In the genomic region with DNA sequence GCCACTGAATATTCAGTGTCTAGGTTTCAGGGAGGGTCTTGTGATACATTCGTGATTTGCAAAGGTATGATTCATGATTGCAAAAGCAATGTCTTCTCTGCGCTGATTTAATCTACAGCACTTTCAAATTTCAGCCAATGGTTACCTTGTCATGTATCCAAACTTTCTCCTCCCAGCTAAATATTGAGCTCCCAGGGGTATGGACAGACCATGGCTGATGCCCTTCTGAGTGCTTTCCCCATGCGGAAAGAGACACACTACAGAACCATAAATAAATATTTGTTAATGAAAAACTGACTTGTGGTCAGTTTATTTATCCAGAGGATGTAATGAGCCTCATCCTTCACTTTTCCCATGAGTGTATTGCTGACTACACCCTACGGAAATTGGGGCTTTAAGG, we compare ENCODE assay signal across 29 cellular contexts. TPM values are rescaled to one million over a fixed set of nuclear protein-coding genes. Genes with fewer than 3 reads are reported as not detected.
"Had no signal": no experiment of that assay in that cellular context is flagged by ENCODE, and none has a peak within 500 bp of the region (broad histone marks: within the 10 kb centered on the region; RNA-seq: fewer than 3 reads in every experiment).

No MANE protein-coding gene starts in this region.

- H3K4me3 ChIP-seq: neural progenitor cell, ovary, psoas muscle, right lobe of liver, sigmoid colon, stomach, thoracic aorta, thyroid gland, tibial nerve, upper lobe of left lung, vagina had no signal

- H3K4me1 Mint-ChIP-seq: stimulated activated effector memory CD8-positive, alpha-beta T cell treated with anti-CD3 and anti-CD28 coated beads, Interleukin-12 subunit alpha, Interleukin-12 subunit beta, amount 100 ng/mL, for 72 hours; stimulated activated naive B cell treated with anti-CD40 and anti-IgM and Interleukin-4, amounts not matched to agents 10 μg/mL and 1 μg/mL and 100 μg/mL, for 72 hours had no signal

- H3K9me3 Mint-ChIP-seq: natural killer cell treated with Interleukin-12 subunit alpha and Interleukin-12 subunit beta and Interleukin-15 and Interleukin-18, amount 100 ng/mL, for 72 hours; neural progenitor cell; stimulated activated naive B cell treated with anti-CD40 and anti-IgM and Interleukin-4, amounts not matched to agents 10 μg/mL and 1 μg/mL and 100 μg/mL, for 72 hours; stimulated activated naive CD8-positive, alpha-beta T cell treated with anti-CD3 and anti-CD28 coated beads, Interleukin-15, Interleukin-2, amounts not matched to agents 100 ng/mL and 50 ng/mL, for 24 hours had no signal

- H3K4me3 Mint-ChIP-seq: natural killer cell treated with Interleukin-12 subunit alpha and Interleukin-12 subunit beta and Interleukin-15 and Interleukin-18, amount 100 ng/mL, for 72 hours; neural progenitor cell; stimulated activated effector memory CD8-positive, alpha-beta T cell treated with anti-CD3 and anti-CD28 coated beads, Interleukin-12 subunit alpha, Interleukin-12 subunit beta, amount 100 ng/mL, for 72 hours; stimulated activated naive B cell treated with anti-CD40 and anti-IgM and Interleukin-4, amounts not matched to agents 10 μg/mL and 1 μg/mL and 100 μg/mL, for 72 hours; stimulated activated naive CD8-positive, alpha-beta T cell treated with anti-CD3 and anti-CD28 coated beads, Interleukin-15, Interleukin-2, amounts not matched to agents 100 ng/mL and 50 ng/mL, for 24 hours had no signal

- H3K36me3 Mint-ChIP-seq: natural killer cell treated with Interleukin-12 subunit alpha and Interleukin-12 subunit beta and Interleukin-15 and Interleukin-18, amount 100 ng/mL, for 72 hours; neural progenitor cell; stimulated activated effector memory CD8-positive, alpha-beta T cell treated with anti-CD3 and anti-CD28 coated beads, Interleukin-12 subunit alpha, Interleukin-12 subunit beta, amount 100 ng/mL, for 72 hours; stimulated activated naive B cell treated with anti-CD40 and anti-IgM and Interleukin-4, amounts not matched to agents 10 μg/mL and 1 μg/mL and 100 μg/mL, for 72 hours had no signal

- H3K9me3 ChIP-seq: ovary, psoas muscle, right lobe of liver, stomach, thoracic aorta, thyroid gland, tibial nerve, upper lobe of left lung, vagina had no signal

- H3K27ac Mint-ChIP-seq: natural killer cell treated with Interleukin-12 subunit alpha and Interleukin-12 subunit beta and Interleukin-15 and Interleukin-18, amount 100 ng/mL, for 72 hours; neural progenitor cell; progenitor cell of endocrine pancreas; stimulated activated effector memory CD8-positive, alpha-beta T cell treated with anti-CD3 and anti-CD28 coated beads, Interleukin-12 subunit alpha, Interleukin-12 subunit beta, amount 100 ng/mL, for 72 hours; stimulated activated naive B cell treated with anti-CD40 and anti-IgM and Interleukin-4, amounts not matched to agents 10 μg/mL and 1 μg/mL and 100 μg/mL, for 72 hours; stimulated activated naive CD8-positive, alpha-beta T cell treated with anti-CD3 and anti-CD28 coated beads, Interleukin-15, Interleukin-2, amounts not matched to agents 100 ng/mL and 50 ng/mL, for 24 hours had no signal

- H3K27me3 ChIP-seq: neural progenitor cell, ovary, right lobe of liver, sigmoid colon, thyroid gland, tibial nerve, upper lobe of left lung, vagina had no signal

- H3K27ac ChIP-seq: neural progenitor cell, ovary, parathyroid adenoma, psoas muscle, right lobe of liver, sigmoid colon, stomach, thoracic aorta, thyroid gland, tibial nerve, upper lobe of left lung, vagina had no signal

- H3K4me1 ChIP-seq: parathyroid adenoma, psoas muscle, right lobe of liver, sigmoid colon, stomach, thyroid gland, upper lobe of left lung, vagina had no signal

- H3K27me3 Mint-ChIP-seq: stimulated activated naive B cell treated with anti-CD40 and anti-IgM and Interleukin-4, amounts not matched to agents 10 μg/mL and 1 μg/mL and 100 μg/mL, for 72 hours had no signal

- H3K36me3 ChIP-seq: neural progenitor cell, ovary, right lobe of liver, sigmoid colon, stomach, thoracic aorta, thyroid gland, tibial nerve, upper lobe of left lung, vagina had no signal

- DNase-seq: occipital lobe; ovary; posterior cingulate gyrus; psoas muscle; right cardiac atrium; right lobe of liver; sigmoid colon; small intestine; stimulated activated CD4-positive, alpha-beta T cell treated with anti-CD3 and anti-CD28 coated beads, Interleukin-15, amount 100 ng/mL, for 24 hours; stimulated activated CD4-positive, alpha-beta T cell treated with anti-CD3 and anti-CD28 coated beads, Interleukin-2, amount 100 ng/mL, for 24 hours; stimulated activated CD4-positive, alpha-beta T cell treated with anti-CD3 and anti-CD28 coated beads, Interleukin-2, amount 100 ng/mL, for 48 hours; stimulated activated CD4-positive, alpha-beta T cell treated with anti-CD3 and anti-CD28 coated beads, Interleukin-4, amount 100 ng/mL, for 24 hours; stimulated activated naive B cell treated with anti-CD40 and anti-IgM and Interleukin-4, amounts not matched to agents 10 μg/mL and 1 μg/mL and 100 μg/mL, for 72 hours; stimulated activated naive CD4-positive, alpha-beta T cell treated with Interleukin-2 at 50 U/mL for 16 hours; stomach; thyroid gland; trophoblast cell; upper lobe of left lung had no signal

RNA-seq across cellular contexts. Expression of gene PCSK2, which starts 21.6 kb away (rescaled TPM):
- total RNA-seq: natural killer cell treated with Interleukin-12 subunit alpha and Interleukin-12 subunit beta and Interleukin-15 and Interleukin-18, amount 100 ng/mL, for 72 hours; osteoblast; ureter had no signal
